In genomic region chr15:22963546-22964125, GRCh38 we compare ENCODE assay signal across 19 cellular contexts. TPM values are rescaled to one million over a fixed set of nuclear protein-coding genes. Genes with fewer than 3 reads are reported as not detected.
A peak's percentile ranks its signal among the peaks of the same experiment; 100 is the strongest.
DNase-seq lines count a peak whose midpoint lies in the region; ATAC-seq, FAIRE-seq and TF ChIP-seq lines count a peak whose summit lies in the region.
"Had no signal": no experiment of that assay in that cellular context is flagged by ENCODE, and none has a peak within 500 bp of the region (broad histone marks: within the 10 kb centered on the region; RNA-seq: fewer than 3 reads in every experiment).

No MANE protein-coding gene starts in this region.

- TF ChIP-seq EP300 in stomach (IDR thresholded peaks at IDR 0.05) = no peak

- H3K36me3 ChIP-seq in mammary epithelial cell (ENCODE audit: insufficient read depth, low read length) (no peaks in the 10 kb centered on the region), keratinocyte (ENCODE audit: control insufficient read depth in 2 of 2, extremely low read depth in 1 of 2, insufficient read depth in 2 of 2, low read length in 2 of 2) (peaks cover 0 to 1% of the 10 kb centered on the region in 2 experiments), stomach (peaks cover 0 to 6% (median 0%) of the 10 kb centered on the region in 4 donors), Karpas-422 (ENCODE audit: insufficient read depth, low read length) (no peaks in the 10 kb centered on the region)
- H3K36me3 ChIP-seq: prostate gland had no signal

- dilution Hi-C loops in mammary epithelial cell (cut with HindIII; ENCODE audit: low sequenced_read_pairs) = no loop called here
- dilution Hi-C loops in keratinocyte (cut with MboI; ENCODE audit: extremely low pct_ligation_motif_present, low sequenced_read_pairs) = no loop called here

- H3K27ac ChIP-seq in mammary epithelial cell (ENCODE audit: insufficient read depth, low read depth, low read length) = peak overlapping the region; percentile 29
- peak overlapping the region; percentile 37 for H3K27ac ChIP-seq in keratinocyte (ENCODE audit: control insufficient read depth, insufficient read depth, low read length)
- H3K27ac ChIP-seq in stomach = peak overlapping the region in 4 of 5 donors; percentile 32 to 64 (median 54)
- no peak overlapping the region for H3K27ac ChIP-seq in Karpas-422 (ENCODE audit: low read length)
- H3K27ac ChIP-seq: PC-9, prostate gland, suprapubic skin had no signal

- H3K9me2 ChIP-seq in Karpas-422 (replicated peaks; ENCODE audit: insufficient read depth, low read length) = no peaks in the 10 kb centered on the region

- FAIRE-seq in keratinocyte (lab: Jason Lieb, UNC) = no peak
- FAIRE-seq: islet of Langerhans had no signal

- peaks cover 4% of the 10 kb centered on the region for H3K9me1 ChIP-seq in keratinocyte (ENCODE audit: control insufficient read depth, extremely low read depth, insufficient read depth, low read length)

- H3K4me2 ChIP-seq in mammary epithelial cell (ENCODE audit: insufficient read depth, low read depth, low read length) (peak overlapping the region; percentile 76), keratinocyte (ENCODE audit: control insufficient read depth, extremely low read depth, insufficient read depth, low read depth, low read length) (peak overlapping the region; percentile 73), Karpas-422 (ENCODE audit: low read depth, low read length, poor library complexity, severe bottlenecking) (no peak overlapping the region)
- H3K4me2 ChIP-seq: PC-9 had no signal

- H3K27me3 ChIP-seq in mammary epithelial cell (ENCODE audit: insufficient read depth, low read length) = no peaks in the 10 kb centered on the region
- H3K27me3 ChIP-seq in keratinocyte (ENCODE audit: control insufficient read depth, extremely low read depth, insufficient read depth, low read length) = no peaks in the 10 kb centered on the region
- no peaks in the 10 kb centered on the region for H3K27me3 ChIP-seq in stomach
- H3K27me3 ChIP-seq in Karpas-422 (ENCODE audit: low read length) = no peaks in the 10 kb centered on the region
- H3K27me3 ChIP-seq: suprapubic skin had no signal

- peak overlapping the region in 1 of 3 experiments; percentile 10 for H3K4me3 ChIP-seq in mammary epithelial cell (replicated peaks in 1 of 3; ENCODE audit: insufficient read depth in 1 of 3, low read depth in 2 of 3, low read length in 3 of 3)
- peak overlapping the region in 1 of 3 experiments; percentile 19 for H3K4me3 ChIP-seq in keratinocyte (ENCODE audit: control insufficient read depth in 2 of 3, extremely low read depth in 1 of 3, insufficient read depth in 2 of 3, low read depth in 1 of 3, low read length in 3 of 3)
- H3K4me3 ChIP-seq in stomach = no peak overlapping the region
- H3K4me3 ChIP-seq in Karpas-422 (ENCODE audit: low read length) = no peak overlapping the region
- H3K4me3 ChIP-seq: PC-9, prostate gland, suprapubic skin had no signal

- TF ChIP-seq CTCF in mammary epithelial cell (conservative IDR thresholded peaks at IDR 0.05 in 1 of 2, IDR thresholded peaks at IDR 0.05 in 1 of 2; ENCODE audit: extremely low read depth in 1 of 2, insufficient read depth in 1 of 2, low read depth in 1 of 2, low read length in 2 of 2) (no peak), keratinocyte (optimal IDR thresholded peaks at IDR 0.05 in 1 of 3, IDR thresholded peaks at IDR 0.05 in 1 of 3, conservative IDR thresholded peaks at IDR 0.05 in 1 of 3; ENCODE audit: extremely low read depth in 1 of 3, insufficient read depth in 2 of 3, low read length in 3 of 3) (no peak), stomach (IDR thresholded peaks at IDR 0.05) (no peak)

- H2AFZ ChIP-seq in mammary epithelial cell (ENCODE audit: low read depth, low read length) (peak overlapping the region; percentile 38), keratinocyte (ENCODE audit: control insufficient read depth, low read length) (no peak overlapping the region), Karpas-422 (ENCODE audit: low read length) (no peak overlapping the region)
- H2AFZ ChIP-seq: PC-9 had no signal

- DNase-seq in GM03348 (ENCODE audit: low spot score) = peak; percentile 46
- peak; percentile 60 for DNase-seq in mammary epithelial cell
- no peak for DNase-seq in keratinocyte (ENCODE audit: low read depth, low spot score)
- no peak for DNase-seq in stomach
- DNase-seq in SKM-1 (lab: John Stamatoyannopoulos, UW; ENCODE audit: unreplicated experiment) = no peak
- DNase-seq in Karpas-422 = no peak
- DNase-seq: activated gamma-delta T cell; DMS153; effector CD8-positive, alpha-beta T cell; NCI-H2029 treated with DMSO at 0.1 percent for 48 hours; NCI-H526; T-helper 1 cell had no signal

- H4K20me1 ChIP-seq in mammary epithelial cell (ENCODE audit: insufficient read depth, low read length) (peaks cover 3% of the 10 kb centered on the region), keratinocyte (ENCODE audit: control insufficient read depth, extremely low read depth, insufficient read depth, low read length) (peaks cover 21% of the 10 kb centered on the region), Karpas-422 (ENCODE audit: insufficient read depth, low read depth, low read length) (no peaks in the 10 kb centered on the region)

- no peaks in the 10 kb centered on the region for H3K9me3 ChIP-seq in mammary epithelial cell (replicated peaks; ENCODE audit: insufficient read depth, low read length)
- no peaks in the 10 kb centered on the region for H3K9me3 ChIP-seq in keratinocyte (ENCODE audit: control insufficient read depth, low read depth, low read length)
- H3K9me3 ChIP-seq in stomach = no peaks in the 10 kb centered on the region
- H3K9me3 ChIP-seq in Karpas-422 (ENCODE audit: low read length) = no peaks in the 10 kb centered on the region
- H3K9me3 ChIP-seq: prostate gland, suprapubic skin had no signal

- BruUV-seq in mammary epithelial cell (replicated peaks; lab: Mats Ljungman, UMichigan) = no TSS peak

- intact Hi-C loops in mammary epithelial cell (cut with micrococcal nuclease) (no loop called here), stomach (cut with DNase I; ENCODE audit: low total_unique reads) (no loop called here)

- CTCF ChIA-PET in mammary epithelial cell (lab: Charles Lee; ENCODE audit: low non-redundant PET) = interaction anchor here (0.5 to 0.7 kb wide), 2 partner anchors 63 to 85 kb away, joined by 4 to 11 read pairs; no protein-coding TSS in a partner anchor

- no peak for ATAC-seq in HG02973 (IDR thresholded peaks at IDR 0.05; ENCODE audit: unreplicated experiment)
- no peak for ATAC-seq in GM21529 (IDR thresholded peaks at IDR 0.05; ENCODE audit: unreplicated experiment)
- ATAC-seq: WTC11 had no signal

- H3K79me2 ChIP-seq in mammary epithelial cell (ENCODE audit: insufficient read depth, low read length) (peaks cover 98% of the 10 kb centered on the region), keratinocyte (ENCODE audit: control insufficient read depth, insufficient read depth, low read length) (peaks cover 93% of the 10 kb centered on the region), Karpas-422 (ENCODE audit: low read length) (no peaks in the 10 kb centered on the region)

- in situ Hi-C loops in mammary epithelial cell (cut with MboI; ENCODE audit: low sequenced_read_pairs in 2 of 2) = no loop called here

- 15% methylated on average over 5 of the region's 13 CpGs for WGBS in mammary epithelial cell (ENCODE audit: low coverage, missing lambda C conversion rate)
- 62 to 83% (median 79%) methylated on average over 13 of the region's 13 CpGs for WGBS in stomach, 5 donors

- H3K4me1 ChIP-seq in mammary epithelial cell (ENCODE audit: insufficient read depth, low read length) (peaks cover 38% of the 10 kb centered on the region), keratinocyte (ENCODE audit: control insufficient read depth, extremely low read depth, insufficient read depth, low read length) (peaks cover 25% of the 10 kb centered on the region), stomach (peaks cover 27 to 95% (median 60%) of the 10 kb centered on the region in 4 donors), Karpas-422 (ENCODE audit: low read length) (no peaks in the 10 kb centered on the region)
- H3K4me1 ChIP-seq: prostate gland had no signal

- no peak for TF ChIP-seq POLR2A in stomach (IDR thresholded peaks at IDR 0.05)

- peak overlapping the region; percentile 10 for H3K9ac ChIP-seq in mammary epithelial cell (ENCODE audit: insufficient read depth, low read length)
- peak overlapping the region; percentile 19 for H3K9ac ChIP-seq in keratinocyte (ENCODE audit: control insufficient read depth, extremely low read depth, insufficient read depth, low read length)
- H3K9ac ChIP-seq in Karpas-422 (ENCODE audit: low read length) = no peak overlapping the region

RNA-seq across cellular contexts. Expression of gene CYFIP1, which starts 16.5 kb away (rescaled TPM):
- total RNA-seq in mammary epithelial cell (100 to 1,000 TPM; 128 to 158 TPM), stomach (100 to 1,000 TPM in 2 of 5 donors, 10 to 100 TPM in 3; 40.3 to 214 (median 99.9) TPM)
- polyA plus RNA-seq in mammary epithelial cell (73.3 TPM), keratinocyte (72.3 to 73.0 TPM (median 72.9 TPM) in 3 replicates), stomach (10 to 100 TPM; 21.8 to 38.8 (median 33.1) TPM)
- polyA minus RNA-seq in mammary epithelial cell (292 TPM), keratinocyte (173 to 219 TPM (median 175 TPM) in 3 replicates)
- 45.6 TPM for polyA plus RNA-seq in keratinocyte (2011; ENCODE audit: low read depth)
- 47.6 and 53.8 TPM in 2 replicates for polyA plus RNA-seq in keratinocyte (2011; cell fraction: cytosol; rRNA removed)
- polyA plus RNA-seq in keratinocyte (2011; cell fraction: nucleus; rRNA removed) = 98.2 and 102 TPM in 2 replicates
- polyA plus RNA-seq in keratinocyte (2012; ENCODE audit: low replicate concordance) = 62.1 and 97.5 TPM in 2 replicates
- 61.8 TPM for polyA minus RNA-seq in keratinocyte (2011; cell fraction: cytosol; rRNA and poly(A)+ RNA removed)
- polyA minus RNA-seq in keratinocyte (2011; cell fraction: nucleus; rRNA and poly(A)+ RNA removed) = 76.1 and 111 TPM in 2 replicates
- 0.04 and 1.7 TPM in 2 replicates for total RNA-seq in Karpas-422 (2014; rRNA removed; shearing (Covaris generic); ENCODE audit: low replicate concordance)

Comparison
In these comparisons a context has a peak if more than half of its experiments do, and no peak if none do; other contexts are left out.
1. DNase-seq: peak in GM03348 (single experiment) and mammary epithelial cell (single experiment); none in keratinocyte (single experiment), stomach (single experiment), SKM-1 (single experiment) and Karpas-422 (single experiment).
2. RNA of gene CYFIP1, which starts 16.5 kb away (total RNA-seq): 128 to 158 TPM in mammary epithelial cell and 40.3 to 214 TPM in stomach; 0.04 to 1.7 TPM in Karpas-422; every median in the first group is over 10 times any median in the second.